Comparison of ENCODE assay signal across 14 cellular contexts in the genomic region with DNA sequence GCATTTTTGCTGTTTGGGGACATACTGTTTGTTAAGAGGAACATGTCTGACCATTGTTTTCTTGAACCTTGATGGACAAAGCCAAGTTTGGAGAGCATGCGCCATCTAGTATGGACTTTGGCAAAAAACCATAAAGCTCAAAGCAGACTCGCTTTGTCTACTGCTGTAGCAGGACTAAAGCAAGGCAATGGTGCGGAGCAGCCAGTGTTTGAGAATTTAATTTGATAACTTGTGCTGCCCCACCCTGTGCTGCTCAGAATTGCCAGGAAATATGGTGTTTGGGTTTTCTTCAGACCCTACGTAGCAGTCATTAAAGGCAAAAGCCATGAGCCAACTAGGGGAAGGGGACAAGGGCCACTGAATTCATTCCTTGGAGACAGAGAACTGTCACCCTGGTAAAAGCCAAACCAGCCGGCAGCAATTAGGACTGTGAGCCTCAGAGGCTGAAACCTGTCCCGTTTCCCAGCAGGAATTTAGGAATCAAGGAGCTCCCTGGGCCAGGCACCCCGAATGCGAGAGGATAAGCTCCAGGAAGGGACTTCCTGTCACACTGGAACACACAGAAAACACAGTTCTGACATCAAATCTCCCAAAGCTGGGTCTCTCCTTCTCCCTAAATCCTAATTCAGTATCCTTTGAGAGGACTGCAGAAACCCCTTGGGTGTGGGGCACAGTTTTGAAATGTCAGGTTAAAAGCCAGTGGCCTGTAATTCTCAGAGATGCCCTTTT. TPM values are rescaled to one million over a fixed set of nuclear protein-coding genes. Genes with fewer than 3 reads are reported as not detected.
A peak's percentile ranks its signal among the peaks of the same experiment; 100 is the strongest.
DNase-seq lines count a peak whose midpoint lies in the region; ATAC-seq and TF ChIP-seq lines count a peak whose summit lies in the region.
"Had no signal": no experiment of that assay in that cellular context is flagged by ENCODE, and none has a peak within 500 bp of the region (broad histone marks: within the 10 kb centered on the region; RNA-seq: fewer than 3 reads in every experiment).

No MANE protein-coding gene starts in this region.

- H3K4me3 ChIP-seq in ascending aorta = no peak overlapping the region
- no peak overlapping the region for H3K4me3 ChIP-seq in heart left ventricle
- no peak overlapping the region for H3K4me3 ChIP-seq in parathyroid adenoma (ENCODE audit: low read depth, low read length)
- H3K4me3 ChIP-seq in upper lobe of right lung = no peak overlapping the region

- no peaks in the 10 kb centered on the region for H3K9me3 ChIP-seq in ascending aorta
- no peaks in the 10 kb centered on the region for H3K9me3 ChIP-seq in heart left ventricle
- H3K9me3 ChIP-seq in parathyroid adenoma (ENCODE audit: control insufficient read depth, low read length) = no peaks in the 10 kb centered on the region
- H3K9me3 ChIP-seq in upper lobe of right lung = no peaks in the 10 kb centered on the region

- ATAC-seq in heart left ventricle (peak in 3 of 4 donors; percentile 6 to 27 (median 27)), upper lobe of right lung (no peak), HG03135 (IDR thresholded peaks at IDR 0.05; ENCODE audit: unreplicated experiment) (no peak), HG03520 (IDR thresholded peaks at IDR 0.05; ENCODE audit: unreplicated experiment) (no peak)
- ATAC-seq: CD8-positive, alpha-beta T cell had no signal

- H3K36me3 ChIP-seq in ascending aorta (peaks cover 24 to 45% of the 10 kb centered on the region in 2 donors), heart left ventricle (peaks cover 0 to 56% (median 42%) of the 10 kb centered on the region in 9 donors), parathyroid adenoma (ENCODE audit: control insufficient read depth, insufficient read depth, low read length) (no peaks in the 10 kb centered on the region), upper lobe of right lung (peaks cover 42% of the 10 kb centered on the region)

- no peak overlapping the region for H3K9ac ChIP-seq in parathyroid adenoma

- WGBS in heart left ventricle, 4 donors = 44 to 67% (median 62%) methylated on average over 5 to 8 of the region's 8 CpGs

- intact Hi-C loops in ascending aorta (cut with DNase I) = no loop called here
- intact Hi-C loops in heart left ventricle (cut with DNase I) = no loop called here
- intact Hi-C loops in upper lobe of right lung (cut with DNase I) = no loop called here

- no peak overlapping the region for H3K4me2 ChIP-seq in parathyroid adenoma (ENCODE audit: low read length)

- DNase-seq in ascending aorta (ENCODE audit: low spot score in 2 of 2) (no peak), heart left ventricle (no peak), upper lobe of right lung (no peak), SW480 (ENCODE audit: low spot score) (no peak)
- DNase-seq: activated CD4-positive, CD25-positive, alpha-beta regulatory T cell treated with anti-CD3 and anti-CD28 coated beads, Interleukin-2, amount 50 U/mL, for 72 hours; activated naive CD4-positive, alpha-beta T cell treated with anti-CD3 and anti-CD28 coated beads for 36 hours; CD8-positive, alpha-beta T cell; central memory CD4-positive, alpha-beta T cell; erythroblast; NCI-H1105; T-helper 2 cell had no signal

- TF ChIP-seq POLR2A in heart left ventricle (IDR thresholded peaks at IDR 0.05) = no peak

- H3K27me3 ChIP-seq in ascending aorta (no peaks in the 10 kb centered on the region), heart left ventricle (no peaks in the 10 kb centered on the region), parathyroid adenoma (ENCODE audit: control insufficient read depth, insufficient read depth, low read length) (no peaks in the 10 kb centered on the region), upper lobe of right lung (no peaks in the 10 kb centered on the region)

- H3K79me2 ChIP-seq in parathyroid adenoma = peaks cover 5% of the 10 kb centered on the region

- peaks cover 0 to 21% of the 10 kb centered on the region in 2 donors for H3K4me1 ChIP-seq in ascending aorta
- peaks cover 7 to 62% (median 52%) of the 10 kb centered on the region in 12 donors for H3K4me1 ChIP-seq in heart left ventricle
- H3K4me1 ChIP-seq in parathyroid adenoma = peaks cover 14% of the 10 kb centered on the region
- H3K4me1 ChIP-seq in upper lobe of right lung = peaks cover 26% of the 10 kb centered on the region

- TF ChIP-seq CTCF in ascending aorta (IDR thresholded peaks at IDR 0.05) (no peak), heart left ventricle (IDR thresholded peaks at IDR 0.05) (no peak), parathyroid adenoma (IDR thresholded peaks at IDR 0.05) (no peak), upper lobe of right lung (IDR thresholded peaks at IDR 0.05) (no peak)

- peak overlapping the region; percentile 61 to 69 for H3K27ac ChIP-seq in ascending aorta
- peak overlapping the region; percentile 35 to 87 (median 70) for H3K27ac ChIP-seq in heart left ventricle
- H3K27ac ChIP-seq in parathyroid adenoma = peak overlapping the region; percentile 33
- H3K27ac ChIP-seq in upper lobe of right lung = peak overlapping the region; percentile 70

- H2AFZ ChIP-seq in parathyroid adenoma = no peak overlapping the region

RNA-seq across cellular contexts. Expression of gene AVIL, which starts 1.1 kb away (rescaled TPM):
- total RNA-seq in ascending aorta (6.4 TPM), heart left ventricle (1 to 10 TPM; 1.3 to 6.2 (median 2.4) TPM), upper lobe of right lung (11.3 TPM)
- 1 to 10 TPM; 1.9 to 2.1 TPM for polyA plus RNA-seq in heart left ventricle

RNA-seq across cellular contexts. Expression of gene CTDSP2, which starts 29.1 kb away (rescaled TPM):
- 129 TPM for total RNA-seq in ascending aorta
- 100 to 1,000 TPM in 3 of 9 donors, 10 to 100 TPM in 6; 69.9 to 191 (median 89.3) TPM for total RNA-seq in heart left ventricle
- 10 to 100 TPM; 28.0 to 68.4 TPM for polyA plus RNA-seq in heart left ventricle
- 217 TPM for total RNA-seq in upper lobe of right lung

RNA-seq across cellular contexts. Expression of gene TSFM, which starts 34.8 kb away (rescaled TPM):
- 46.8 TPM for total RNA-seq in ascending aorta
- total RNA-seq in heart left ventricle = 10 to 100 TPM; 38.8 to 62.5 (median 45.4) TPM
- polyA plus RNA-seq in heart left ventricle = 10 to 100 TPM; 37.6 to 80.8 TPM
- total RNA-seq in upper lobe of right lung = 24.3 TPM

RNA-seq across cellular contexts. Expression of gene EEF1AKMT3, which starts 45.0 kb away (rescaled TPM):
- total RNA-seq in ascending aorta (2.1 TPM), heart left ventricle (1 to 10 TPM; 1.2 to 4.5 (median 1.9) TPM), upper lobe of right lung (8.0 TPM)
- 1 to 10 TPM in 1 of 2 donors, under 1 TPM in 1; 0.84 to 1.2 TPM for polyA plus RNA-seq in heart left ventricle

RNA-seq across cellular contexts. Expression of gene METTL1, which starts 45.5 kb away (rescaled TPM):
- total RNA-seq in ascending aorta (29.8 TPM), heart left ventricle (10 to 100 TPM in 3 of 9 donors, 1 to 10 TPM in 5, under 1 TPM in 1; 0.95 to 16.6 (median 7.7) TPM), upper lobe of right lung (26.9 TPM)
- polyA plus RNA-seq in heart left ventricle = 10 to 100 TPM in 1 of 2 donors, 1 to 10 TPM in 1; 9.4 to 28.5 TPM

Comparison
In these comparisons a context has a peak if more than half of its experiments do, and no peak if none do; other contexts are left out.
1. ATAC-seq: peak in heart left ventricle (3 of 4); none in upper lobe of right lung (single experiment), HG03135 (single experiment) and HG03520 (single experiment).
2. Peak in every context shown above with its lines, with median percentiles within 50 percentile points of each other: H3K27ac ChIP-seq.